ENCODE assay signal across 12 cellular contexts in the genomic region with DNA sequence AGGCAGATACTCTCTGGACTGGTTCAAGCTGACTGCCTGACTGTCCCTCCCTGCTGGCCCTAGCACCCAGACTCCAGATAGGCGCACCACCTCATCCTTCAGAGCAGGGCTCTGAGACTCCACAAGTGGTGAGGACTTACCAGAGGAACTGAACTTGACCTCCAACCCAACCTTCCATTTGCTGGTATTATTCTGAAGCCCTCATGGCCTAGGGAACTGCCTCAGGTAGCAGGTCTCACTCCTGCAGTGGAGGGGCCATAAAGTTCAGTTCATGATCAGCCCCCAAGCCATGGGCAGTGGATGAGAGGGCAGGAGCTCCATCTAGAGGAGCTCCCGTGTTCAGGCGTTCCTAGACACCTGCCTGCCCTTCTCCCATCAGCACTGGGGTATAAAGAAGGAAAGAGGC. TPM values are rescaled to one million over a fixed set of nuclear protein-coding genes. Genes with fewer than 3 reads are reported as not detected.
DNase-seq lines count a peak whose midpoint lies in the region; TF ChIP-seq lines count a peak whose summit lies in the region.
"Not testable (repeated sequence)": the region's sequence is repeated elsewhere in the genome, so short reads cannot be mapped to it uniquely, and the experiment has no call there.
"Had no signal": no experiment of that assay in that cellular context is flagged by ENCODE, and none has a peak within 500 bp of the region (broad histone marks: within the 10 kb centered on the region; RNA-seq: fewer than 3 reads in every experiment).

No MANE protein-coding gene starts in this region.

- not testable (repeated sequence) for H3K36me3 ChIP-seq in A673 (ENCODE audit: insufficient read depth, low read length, poor library complexity, severe bottlenecking); GM06990 (ENCODE audit: control insufficient read depth, insufficient read depth, low read length); OCI-LY3 (replicated peaks; ENCODE audit: low read depth, low read length); osteoblast (ENCODE audit: insufficient read depth, low read length)

- CTCF ChIA-PET in A673 (lab: Charles Lee) = interaction anchor here (0.7 kb wide), 1 partner anchor 156 kb away, joined by 4 read pairs; no protein-coding TSS in a partner anchor
- CTCF ChIA-PET in activated naive CD4-positive, alpha-beta T cell treated with anti-CD3 and anti-CD28 coated beads for 36 hours (lab: Charles Lee) = interaction anchor here (1.1 kb wide), 1 partner anchor 38 kb away, joined by 3 read pairs; no protein-coding TSS in a partner anchor

- H2AFZ ChIP-seq in OCI-LY3 (ENCODE audit: low read depth, low read length); osteoblast (ENCODE audit: low read length): not testable (repeated sequence)

- TF ChIP-seq CTCF in A673 (conservative IDR thresholded peaks at IDR 0.05; ENCODE audit: low read depth, low read length) = 0 out of 2 replicates have a peak, but pooled peaks have one; percentile 23
- TF ChIP-seq CTCF in GM06990 (IDR thresholded peaks at IDR 0.05; ENCODE audit: insufficient read depth, low read length, poor library complexity, severe bottlenecking) = peak; percentile 11
- TF ChIP-seq CTCF in OCI-LY3 (IDR thresholded peaks at IDR 0.05; ENCODE audit: low read depth, low read length) = peak; percentile 33
- TF ChIP-seq CTCF in osteoblast (IDR thresholded peaks at IDR 0.05; ENCODE audit: extremely low read depth, low read depth, low read length) = peak; percentile 38

- not testable (repeated sequence) for H3K4me1 Mint-ChIP-seq in activated naive CD4-positive, alpha-beta T cell treated with anti-CD3 and anti-CD28 coated beads for 36 hours (ENCODE audit: low read depth)

- not testable (repeated sequence) for H3K27ac Mint-ChIP-seq in activated naive CD4-positive, alpha-beta T cell treated with anti-CD3 and anti-CD28 coated beads for 36 hours

- POLR2A ChIA-PET in A673 (lab: Charles Lee; ENCODE audit: low non-redundant PET) = not testable (repeated sequence)

- H3K9ac ChIP-seq in OCI-LY3 (ENCODE audit: low read length) = not testable (repeated sequence)

- not testable (repeated sequence) for H3K27me3 Mint-ChIP-seq in activated naive CD4-positive, alpha-beta T cell treated with anti-CD3 and anti-CD28 coated beads for 36 hours (ENCODE audit: low read depth)

- not testable (repeated sequence) for H3K79me2 ChIP-seq in OCI-LY3 (ENCODE audit: low read length); osteoblast (ENCODE audit: insufficient read depth, low read length)

- intact Hi-C loops in A673 (cut with micrococcal nuclease; ENCODE audit: unreplicated experiment) = loop anchor here (2.0 to 5.0 kb wide), 2 partner anchors 39 to 204 kb away; no protein-coding TSS in a partner anchor
- intact Hi-C loops in activated naive CD4-positive, alpha-beta T cell treated with anti-CD3 and anti-CD28 coated beads for 36 hours (cut with micrococcal nuclease) = loop anchor here (1.0 kb wide), 1 partner anchor 38 kb away; no protein-coding TSS in a partner anchor

- not testable (repeated sequence) for H3K36me3 Mint-ChIP-seq in activated naive CD4-positive, alpha-beta T cell treated with anti-CD3 and anti-CD28 coated beads for 36 hours (ENCODE audit: low read depth)

- not testable (repeated sequence) for H3K4me2 ChIP-seq in OCI-LY3 (ENCODE audit: low read length); osteoblast (ENCODE audit: insufficient read depth, low read length)

- H3K9me3 Mint-ChIP-seq in activated naive CD4-positive, alpha-beta T cell treated with anti-CD3 and anti-CD28 coated beads for 36 hours = not testable (repeated sequence)

- not testable (repeated sequence) for BruUV-seq in A673 (replicated peaks; lab: Mats Ljungman, UMichigan)

- not testable (repeated sequence) for H3K9me3 ChIP-seq in A673 (ENCODE audit: low read depth, low read length, poor library complexity, severe bottlenecking); OCI-LY3 (ENCODE audit: insufficient read depth, low read length); osteoblast (ENCODE audit: low read depth, low read length)

- not testable (repeated sequence) for H3K27me3 ChIP-seq in A673 (replicated peaks; ENCODE audit: insufficient read depth, low read depth, low read length, poor library complexity); GM06990 (replicated peaks; ENCODE audit: control insufficient read depth, insufficient read depth, low read length); osteoblast (ENCODE audit: insufficient read depth, low read length)
- H3K27me3 ChIP-seq in OCI-LY3 (ENCODE audit: low read depth, low read length) = peaks cover 13% of the 10 kb centered on the region

- not testable (repeated sequence) for DNase-seq in A673 (ENCODE audit: low spot score); GM06990 (ENCODE audit: extremely low read depth, insufficient read length); epithelial cell of prostate (ENCODE audit: low read depth, low spot score); osteoblast (ENCODE audit: insufficient read length, low spot score, missing footprints)
- peak; percentile 26 for DNase-seq in HPDE6-E6E7 (ENCODE audit: extremely low spot score)
- DNase-seq in activated naive CD4-positive, alpha-beta T cell treated with anti-CD3 and anti-CD28 coated beads for 36 hours = peak; percentile 11
- peak; percentile 56 for DNase-seq in islet precursor cell

- not testable (repeated sequence) for H3K4me3 ChIP-seq in A673 (ENCODE audit: low read depth, low read length, poor library complexity, severe bottlenecking); GM06990 (replicated peaks; ENCODE audit: low read depth, low read length); OCI-LY3 (ENCODE audit: low read length); osteoblast (ENCODE audit: insufficient read depth, low read length)

- not testable (repeated sequence) for H3K4me1 ChIP-seq in A673 (ENCODE audit: insufficient read depth, low read length, poor library complexity, severe bottlenecking); OCI-LY3 (ENCODE audit: low read length)
- H3K4me1 ChIP-seq in osteoblast (ENCODE audit: insufficient read depth, low read length) = peaks cover 11% of the 10 kb centered on the region

- not testable (repeated sequence) for H4K20me1 ChIP-seq in OCI-LY3 (ENCODE audit: insufficient read depth, low read length); osteoblast (ENCODE audit: insufficient read depth, low read length)

- H3K27ac ChIP-seq in A673 (ENCODE audit: low read depth, low read length, poor library complexity, severe bottlenecking); OCI-LY3 (ENCODE audit: low read length): not testable (repeated sequence)
- H3K27ac ChIP-seq in epithelial cell of prostate (peak overlapping the region; percentile 86), osteoblast (ENCODE audit: low read depth, low read length) (peak overlapping the region; percentile 28)

- not testable (repeated sequence) for H3K4me3 Mint-ChIP-seq in activated naive CD4-positive, alpha-beta T cell treated with anti-CD3 and anti-CD28 coated beads for 36 hours

RNA-seq across cellular contexts. Expression of a gene that starts 10.4 kb away (rescaled TPM):
- total RNA-seq in A673 (2021) (not detected in 2 replicates), osteoblast (under 0.01 and 0.36 TPM in 2 replicates)
- not detected for total RNA-seq in activated naive CD4-positive, alpha-beta T cell treated with anti-CD3 and anti-CD28 coated beads for 36 hours
- total RNA-seq: activated CD4-positive, alpha-beta T cell treated with anti-CD3 and anti-CD28 coated beads, Interleukin-2, amount 10 ng/mL, durations not matched to agents 24 days and 14 days; CD8-positive, alpha-beta memory T cell; naive thymus-derived CD4-positive, alpha-beta T cell had no signal

RNA-seq across cellular contexts. Expression of a gene that starts 35.0 kb away (rescaled TPM):
- not detected in 2 replicates for total RNA-seq in A673 (2021)
- total RNA-seq in activated naive CD4-positive, alpha-beta T cell treated with anti-CD3 and anti-CD28 coated beads for 36 hours = not detected
- not detected in 2 replicates for total RNA-seq in osteoblast
- total RNA-seq: activated CD4-positive, alpha-beta T cell treated with anti-CD3 and anti-CD28 coated beads, Interleukin-2, amount 10 ng/mL, durations not matched to agents 24 days and 14 days; SJSA1 had no signal

RNA-seq across cellular contexts. Expression of a gene that starts 43.0 kb away (rescaled TPM):
- 104 and 141 TPM in 2 replicates for total RNA-seq in A673 (2021)
- 10 to 100 TPM; 67.1 to 74.0 TPM for total RNA-seq in activated naive CD4-positive, alpha-beta T cell treated with anti-CD3 and anti-CD28 coated beads for 36 hours
- 86.5 and 92.2 TPM in 2 replicates for total RNA-seq in osteoblast

RNA-seq across cellular contexts. Expression of a gene that starts 46.0 kb away (rescaled TPM):
- total RNA-seq in A673 (2021) (not detected in 2 replicates), osteoblast (0.88 and 1.1 TPM in 2 replicates)
- not detected for total RNA-seq in activated naive CD4-positive, alpha-beta T cell treated with anti-CD3 and anti-CD28 coated beads for 36 hours
- total RNA-seq: activated CD4-positive, alpha-beta T cell treated with anti-CD3 and anti-CD28 coated beads, Interleukin-2, amount 10 ng/mL, durations not matched to agents 24 days and 14 days; CD8-positive, alpha-beta memory T cell; SJSA1 had no signal
